ENCODE assay signal across 8 cellular contexts in genomic region chr10:59906417-59907202, GRCh38. TPM values are rescaled to one million over a fixed set of nuclear protein-coding genes. Genes with fewer than 3 reads are reported as not detected.
A peak's percentile ranks its signal among the peaks of the same experiment; 100 is the strongest.
DNase-seq lines count a peak whose midpoint lies in the region; ATAC-seq and TF ChIP-seq lines count a peak whose summit lies in the region.

CCDC6 (minus strand) TSS chr10:59906556; CDS start chr10:59906424, 132 bp downstream.

- H3K4me1 Mint-ChIP-seq in CD4-positive, CD25-positive, alpha-beta regulatory T cell, result peaks cover 46 to 63% (median 53%) of the 10 kb centered on the region in 4 donors

- peaks cover 5% of the 10 kb centered on the region for H3K36me3 ChIP-seq in CD4-positive, CD25-positive, alpha-beta regulatory T cell (ENCODE audit: control insufficient read depth, insufficient read depth, low read length)

- peak within 1 kb of the TSS; percentile 83 for H3K27ac ChIP-seq in CD4-positive, CD25-positive, alpha-beta regulatory T cell (ENCODE audit: insufficient read depth, low read length, poor library complexity, severe bottlenecking)

- peak; percentile 82 to 95 (median 91) for DNase-seq in CD4-positive, CD25-positive, alpha-beta regulatory T cell
- peak; percentile 73 for DNase-seq in NCI-H748 treated with DMSO at 0.1 percent for 48 hours (lab: John Stamatoyannopoulos, UW)
- peak; percentile 92 to 93 for DNase-seq in activated CD4-positive, alpha-beta T cell treated with anti-CD3 and anti-CD28 coated beads, Interleukin-2, amount 50 U/mL, for 4 hours
- peak; percentile 95 for DNase-seq in dermis blood vessel endothelial cell
- DNase-seq in lower leg skin (ENCODE audit: low spot score in 2 of 2), result peak; percentile 88 to 98
- peak; percentile 91 for DNase-seq in stimulated activated CD4-positive, alpha-beta T cell treated with anti-CD3 and anti-CD28 coated beads, Interleukin-4, amount 100 ng/mL, for 48 hours (ENCODE audit: low read depth in 2 of 2)

- TF ChIP-seq CTCF in lower leg skin (IDR thresholded peaks at IDR 0.05), result peak in 1 of 3 donors; percentile 1

- ATAC-seq in CD4-positive, CD25-positive, alpha-beta regulatory T cell (ENCODE audit: low read depth in 2 of 2), result peak; percentile 88 to 89
- peak; percentile 82 for ATAC-seq in GM19395 (IDR thresholded peaks at IDR 0.05; ENCODE audit: unreplicated experiment)
- peak; percentile 71 for ATAC-seq in HG03565 (IDR thresholded peaks at IDR 0.05; ENCODE audit: unreplicated experiment)

- H3K4me3 Mint-ChIP-seq in CD4-positive, CD25-positive, alpha-beta regulatory T cell, result peak within 1 kb of the TSS; percentile 93 to 98 (median 96)

- TF ChIP-seq POLR2A in lower leg skin (IDR thresholded peaks at IDR 0.05), result peak in 1 of 2 donors; percentile 33

- H3K27ac Mint-ChIP-seq in CD4-positive, CD25-positive, alpha-beta regulatory T cell, result peak within 1 kb of the TSS; percentile 91 to 98 (median 98)

- H3K9me3 Mint-ChIP-seq in CD4-positive, CD25-positive, alpha-beta regulatory T cell, result peaks cover 0 to 3% (median 0%) of the 10 kb centered on the region in 7 donors

- no peaks in the 10 kb centered on the region for H3K27me3 ChIP-seq in CD4-positive, CD25-positive, alpha-beta regulatory T cell (ENCODE audit: control insufficient read depth, insufficient read depth, low read length)

- H3K4me3 ChIP-seq in CD4-positive, CD25-positive, alpha-beta regulatory T cell (ENCODE audit: low read depth, low read length), result peak within 1 kb of the TSS; percentile 97
- peak within 1 kb of the TSS; percentile 92 for H3K4me3 ChIP-seq in lower leg skin (ENCODE audit: low read depth, poor library complexity, severe bottlenecking)

- no peaks in the 10 kb centered on the region for H3K9me3 ChIP-seq in CD4-positive, CD25-positive, alpha-beta regulatory T cell (ENCODE audit: control insufficient read depth in 2 of 2, low read length in 2 of 2)

- WGBS in lower leg skin, 2 donors, result 0 to 1% methylated on average over 12 to 62 of the region's 64 CpGs

- no peaks in the 10 kb centered on the region for H3K36me3 Mint-ChIP-seq in CD4-positive, CD25-positive, alpha-beta regulatory T cell

- intact Hi-C loops in lower leg skin (cut with DNase I; ENCODE audit: low total_unique reads), result no loop called here

- H3K27me3 Mint-ChIP-seq in CD4-positive, CD25-positive, alpha-beta regulatory T cell, result no peaks in the 10 kb centered on the region

- peaks cover 44% of the 10 kb centered on the region for H3K4me1 ChIP-seq in CD4-positive, CD25-positive, alpha-beta regulatory T cell (ENCODE audit: control insufficient read depth, insufficient read depth, low read length, poor library complexity, severe bottlenecking)

RNA-seq across cellular contexts. Expression of gene CCDC6, which starts in this region (rescaled TPM):
- total RNA-seq in CD4-positive, CD25-positive, alpha-beta regulatory T cell, result 24.8 TPM
- polyA plus RNA-seq in CD4-positive, CD25-positive, alpha-beta regulatory T cell, result 1 to 10 TPM; 4.4 to 5.1 (median 4.8) TPM
- total RNA-seq in dermis blood vessel endothelial cell (22.6 and 41.4 TPM in 2 replicates), lower leg skin (100 to 1,000 TPM in 1 of 4 donors, 10 to 100 TPM in 3; 65.5 to 104 (median 76.2) TPM)

Comparison
In these comparisons a context has a peak if more than half of its experiments do, and no peak if none do; other contexts are left out.
1. Peak in every context shown above with its lines: DNase-seq, ATAC-seq, H3K4me3 ChIP-seq and H3K27ac ChIP-seq.